In the genomic region with DNA sequence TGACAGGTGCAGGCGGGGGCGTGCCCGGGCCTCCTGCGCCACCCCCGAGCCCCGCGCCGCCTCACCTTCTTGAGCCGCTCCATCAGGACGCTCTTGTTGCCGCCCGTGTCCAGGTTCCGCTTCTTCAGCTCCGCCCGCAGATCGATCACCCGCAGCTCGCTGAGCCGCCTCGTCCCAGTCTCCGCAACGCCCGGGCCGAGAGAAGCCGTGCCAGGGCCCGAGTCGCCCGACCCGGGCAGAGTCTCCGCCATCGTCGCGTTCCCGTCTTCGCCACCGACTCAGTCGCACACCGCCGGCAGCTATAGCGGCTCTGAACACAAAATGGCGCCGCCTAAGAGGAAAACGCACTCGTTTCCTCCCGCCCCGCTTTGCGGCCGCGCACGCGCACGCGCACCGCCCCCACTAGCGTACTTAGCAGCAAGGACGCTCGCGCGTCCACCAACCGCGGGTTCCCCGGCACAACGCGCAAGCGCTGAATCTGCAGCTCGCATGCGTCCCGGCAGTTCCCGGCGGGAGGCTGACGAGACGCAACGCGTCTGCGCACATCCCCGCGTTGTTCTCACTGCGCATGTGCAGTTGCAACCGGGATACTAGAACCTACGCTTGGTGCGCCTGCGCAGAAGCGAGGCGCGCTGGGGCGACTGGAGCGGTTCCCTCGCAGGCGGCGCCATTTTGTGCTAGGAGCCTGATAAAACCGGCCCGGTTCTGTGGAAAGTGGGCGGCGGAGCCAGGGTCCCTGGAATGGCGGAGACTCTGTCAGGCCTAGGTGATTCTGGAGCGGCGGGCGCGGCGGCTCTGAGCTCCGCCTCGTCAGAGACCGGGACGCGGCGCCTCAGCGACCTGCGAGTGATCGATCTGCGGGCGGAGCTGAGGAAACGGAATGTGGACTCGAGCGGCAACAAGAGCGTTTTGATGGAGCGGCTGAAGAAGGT, we compare ENCODE assay signal across 8 cellular contexts. TPM values are rescaled to one million over a fixed set of nuclear protein-coding genes. Genes with fewer than 3 reads are reported as not detected.
DNase-seq lines count a peak whose midpoint lies in the region; ATAC-seq lines count a peak whose summit lies in the region.

TSS of gene SAFB (plus strand) at position 619 of the 932 bp plus-strand sequence. CDS start at position 742, 123 bp downstream.
TSS of gene SAFB2 (minus strand) at position 312 of the 932 bp plus-strand sequence. CDS start at position 251, 61 bp downstream.

- peaks cover 0 to 29% (median 16%) of the 10 kb centered on the region in 3 donors for H3K36me3 Mint-ChIP-seq in immature natural killer cell

- ATAC-seq in GM19023 (IDR thresholded peaks at IDR 0.05; ENCODE audit: unreplicated experiment) (peak; percentile 89), HG03280 (IDR thresholded peaks at IDR 0.05; ENCODE audit: unreplicated experiment) (peak; percentile 87)

- peak within 1 kb of the TSS; percentile 95 to 100 (median 99) for H3K27ac Mint-ChIP-seq in immature natural killer cell

- no peaks in the 10 kb centered on the region for H3K9me3 Mint-ChIP-seq in immature natural killer cell

- H3K4me3 Mint-ChIP-seq in immature natural killer cell, result peak within 1 kb of the TSS; percentile 99 to 100 (median 100)

- DNase-seq in AG08396 (ENCODE audit: low spot score) (peak; percentile 100), NCI-H345 treated with DMSO at 0.1 percent for 48 hours (lab: John Stamatoyannopoulos, UW; ENCODE audit: unreplicated experiment) (peak; percentile 98), immature natural killer cell (peak; percentile 100), smooth muscle cell of the brain vasculature (ENCODE audit: low read depth, low spot score) (peak; percentile 100)
- peak; percentile 96 to 99 (median 98) for DNase-seq in activated CD4-positive, CD25-positive, alpha-beta regulatory T cell (lab: John Stamatoyannopoulos, UW)
- peak; percentile 100 for DNase-seq in central memory CD4-positive, alpha-beta T cell

- H3K4me1 Mint-ChIP-seq in immature natural killer cell, result peaks cover 74 to 86% of the 10 kb centered on the region in 2 donors

- peaks cover 14 to 23% (median 15%) of the 10 kb centered on the region in 3 donors for H3K27me3 Mint-ChIP-seq in immature natural killer cell (ENCODE audit: low read depth in 3 of 3)

RNA-seq across cellular contexts. Expression of gene SAFB, which starts in this region (rescaled TPM):
- 100 to 1,000 TPM in 1 of 3 donors, 10 to 100 TPM in 1, 1 to 10 TPM in 1; 6.4 to 103 (median 29.6) TPM for polyA plus RNA-seq in immature natural killer cell

RNA-seq across cellular contexts. Expression of gene SAFB2, which starts in this region (rescaled TPM):
- 10 to 100 TPM; 12.8 to 43.4 (median 19.6) TPM for polyA plus RNA-seq in immature natural killer cell

Comparison
In these comparisons a context has a peak if more than half of its experiments do, and no peak if none do; other contexts are left out.
1. Peak in every context shown above with its lines: DNase-seq and ATAC-seq.